ENCODE assay signal across 8 cellular contexts in genomic region chr3:184361932-184362667, GRCh38.
DNase-seq lines count a peak whose midpoint lies in the region; ATAC-seq lines count a peak whose summit lies in the region.

No MANE protein-coding gene starts in this region.

- peaks cover 11 to 18% of the 10 kb centered on the region in 2 donors for H3K36me3 ChIP-seq in muscle layer of duodenum (ENCODE audit: control insufficient read depth in 1 of 2, insufficient read depth in 2 of 2, low read length in 2 of 2)

- ATAC-seq in HG02610 (IDR thresholded peaks at IDR 0.05; ENCODE audit: unreplicated experiment) = peak; percentile 6
- ATAC-seq in stimulated activated naive CD8-positive, alpha-beta T cell treated with anti-CD3 and anti-CD28 coated beads, Interleukin-15, amount 100 ng/mL, for 72 hours = peak; percentile 39

- H3K4me1 ChIP-seq in muscle layer of duodenum (ENCODE audit: control insufficient read depth in 1 of 2, insufficient read depth in 2 of 2, low read length in 2 of 2) = peaks cover 6 to 23% of the 10 kb centered on the region in 2 donors

- H3K27ac Mint-ChIP-seq in stimulated activated naive CD8-positive, alpha-beta T cell treated with anti-CD3 and anti-CD28 coated beads, Interleukin-15, amount 100 ng/mL, for 72 hours = peak overlapping the region; percentile 89 to 90

- DNase-seq in GF-D8 (lab: John Stamatoyannopoulos, UW) = peak; percentile 24
- peak; percentile 79 for DNase-seq in NCI-H226
- peak; percentile 84 for DNase-seq in activated CD8-positive, alpha-beta memory T cell treated with anti-CD3 and anti-CD28 coated beads for 24 hours
- DNase-seq in epithelial cell of prostate (ENCODE audit: low read depth, low spot score) = peak; percentile 10
- DNase-seq in stimulated activated naive CD8-positive, alpha-beta T cell treated with anti-CD3 and anti-CD28 coated beads, Interleukin-15, amount 100 ng/mL, for 72 hours = peak; percentile 63 to 67
- DNase-seq in NCI-H187 treated with DMSO at 0.1 percent for 48 hours (lab: John Stamatoyannopoulos, UW) = no peak

- H3K27me3 ChIP-seq in muscle layer of duodenum (ENCODE audit: low read depth, low read length) = no peaks in the 10 kb centered on the region

- H3K4me3 Mint-ChIP-seq in stimulated activated naive CD8-positive, alpha-beta T cell treated with anti-CD3 and anti-CD28 coated beads, Interleukin-15, amount 100 ng/mL, for 72 hours = peak overlapping the region; percentile 95 to 98

- H3K4me3 ChIP-seq in muscle layer of duodenum (ENCODE audit: low read depth in 1 of 2, low read length in 2 of 2) = peak overlapping the region; percentile 79 to 86

- H3K27ac ChIP-seq in epithelial cell of prostate (peak overlapping the region; percentile 97), muscle layer of duodenum (ENCODE audit: low read length) (peak overlapping the region; percentile 94)

- H3K27me3 Mint-ChIP-seq in stimulated activated naive CD8-positive, alpha-beta T cell treated with anti-CD3 and anti-CD28 coated beads, Interleukin-15, amount 100 ng/mL, for 72 hours = no peaks in the 10 kb centered on the region

- H3K9me3 ChIP-seq in muscle layer of duodenum (ENCODE audit: control insufficient read depth in 1 of 2, low read length in 2 of 2) = no peaks in the 10 kb centered on the region

- peaks cover 51% of the 10 kb centered on the region for H3K4me1 Mint-ChIP-seq in stimulated activated naive CD8-positive, alpha-beta T cell treated with anti-CD3 and anti-CD28 coated beads, Interleukin-15, amount 100 ng/mL, for 72 hours

- H3K9me3 Mint-ChIP-seq in stimulated activated naive CD8-positive, alpha-beta T cell treated with anti-CD3 and anti-CD28 coated beads, Interleukin-15, amount 100 ng/mL, for 72 hours = no peaks in the 10 kb centered on the region
